Comparison of ENCODE assay signal across 17 cellular contexts in genomic region chr12:54257332-54257731, GRCh38. TPM values are rescaled to one million over a fixed set of nuclear protein-coding genes. Genes with fewer than 3 reads are reported as not detected.
A peak's percentile ranks its signal among the peaks of the same experiment; 100 is the strongest.
DNase-seq lines count a peak whose midpoint lies in the region; ATAC-seq, FAIRE-seq and TF ChIP-seq lines count a peak whose summit lies in the region.
"Had no signal": no experiment of that assay in that cellular context is flagged by ENCODE, and none has a peak within 500 bp of the region (broad histone marks: within the 10 kb centered on the region; RNA-seq: fewer than 3 reads in every experiment).

No MANE protein-coding gene starts in this region.

- peak overlapping the region; percentile 87 for H2BK5ac ChIP-seq in IMR-90 (ENCODE audit: low read depth, low read length, poor library complexity, severe bottlenecking)

- H3K36me3 Mint-ChIP-seq in activated T-helper 17 cell treated with anti-CD3 and anti-CD28 coated beads, Interleukin-2, amount 50 U/mL, for 72 hours (ENCODE audit: low read depth), result peaks cover 54% of the 10 kb centered on the region
- H3K36me3 Mint-ChIP-seq in stimulated activated naive B cell treated with anti-CD40 and anti-IgM and Interleukin-4, amounts not matched to agents 10 μg/mL and 1 μg/mL and 100 μg/mL, for 72 hours, result peaks cover 27 to 35% of the 10 kb centered on the region in 2 donors

- H3K4me3 ChIP-seq in IMR-90 (ENCODE audit: insufficient read depth, low read depth, low read length) (no peak overlapping the region), iPS-20b (ENCODE audit: low read length) (peak overlapping the region; percentile 28; the same call in 1 of the 2 replicates)
- H3K4me3 ChIP-seq: spleen, suprapubic skin had no signal

- CTCF ChIA-PET in IMR-90 (lab: Yijun Ruan, JAX), result no interaction called here

- H3K4me1 ChIP-seq in IMR-90 (ENCODE audit: control insufficient read depth, insufficient read depth, low read length) (peaks cover 14% of the 10 kb centered on the region), iPS-20b (ENCODE audit: insufficient read depth, low read length) (peaks cover 30% of the 10 kb centered on the region)

- H4K5ac ChIP-seq in IMR-90 (ENCODE audit: low read depth, low read length), result peak overlapping the region; percentile 91

- peaks cover 23 to 69% of the 10 kb centered on the region in 2 experiments for H3K79me1 ChIP-seq in IMR-90 (ENCODE audit: low read depth in 1 of 2, low read length in 2 of 2)

- dilution Hi-C loops in IMR-90 (cut with HindIII; ENCODE audit: low sequenced_read_pairs, unreplicated experiment), result no loop called here

- H3K27ac Mint-ChIP-seq in activated T-helper 17 cell treated with anti-CD3 and anti-CD28 coated beads, Interleukin-2, amount 50 U/mL, for 72 hours, result peak overlapping the region; percentile 26
- peak overlapping the region; percentile 53 for H3K27ac Mint-ChIP-seq in stimulated activated naive B cell treated with anti-CD40 and anti-IgM and Interleukin-4, amounts not matched to agents 10 μg/mL and 1 μg/mL and 100 μg/mL, for 72 hours
- H3K27ac Mint-ChIP-seq: activated naive CD8-positive, alpha-beta T cell treated with anti-CD3 and anti-CD28 coated beads, Interleukin-2, amount 10 ng/mL, durations not matched to agents 7 days and 5 days had no signal

- peak overlapping the region; percentile 48; the same call in 1 of the 2 replicates for H3K56ac ChIP-seq in IMR-90 (ENCODE audit: extremely low read depth, insufficient read depth, low read length)

- H4K91ac ChIP-seq in IMR-90 (ENCODE audit: insufficient read depth, low read depth, low read length), result peak overlapping the region; percentile 90

- no peak for ATAC-seq in IMR-90 (ENCODE audit: low read depth)
- ATAC-seq in activated T-helper 17 cell treated with anti-CD3 and anti-CD28 coated beads, Interleukin-2, amount 50 U/mL, for 72 hours (replicated peaks), result no peak
- no peak for ATAC-seq in stimulated activated naive B cell treated with anti-CD40 and anti-IgM and Interleukin-4, amounts not matched to agents 10 μg/mL and 1 μg/mL and 100 μg/mL, for 72 hours (replicated peaks)

- in situ Hi-C loops in IMR-90 (cut with MboI; ENCODE audit: low sequenced_read_pairs), result no loop called here

- H3K4me3 Mint-ChIP-seq in activated T-helper 17 cell treated with anti-CD3 and anti-CD28 coated beads, Interleukin-2, amount 50 U/mL, for 72 hours, result no peak overlapping the region
- H3K4me3 Mint-ChIP-seq in stimulated activated naive B cell treated with anti-CD40 and anti-IgM and Interleukin-4, amounts not matched to agents 10 μg/mL and 1 μg/mL and 100 μg/mL, for 72 hours, result no peak overlapping the region
- H3K4me3 Mint-ChIP-seq: activated naive CD8-positive, alpha-beta T cell treated with anti-CD3 and anti-CD28 coated beads, Interleukin-2, amount 10 ng/mL, durations not matched to agents 7 days and 5 days had no signal

- peak overlapping the region; percentile 80 for H2AK9ac ChIP-seq in IMR-90 (replicated peaks; ENCODE audit: low read depth, low read length, poor library complexity)

- TF ChIP-seq RAD21 in IMR-90 (IDR thresholded peaks at IDR 0.05; ENCODE audit: low read length), result no peak

- H3K4me1 Mint-ChIP-seq in activated T-helper 17 cell treated with anti-CD3 and anti-CD28 coated beads, Interleukin-2, amount 50 U/mL, for 72 hours, result no peaks in the 10 kb centered on the region
- H3K4me1 Mint-ChIP-seq in stimulated activated naive B cell treated with anti-CD40 and anti-IgM and Interleukin-4, amounts not matched to agents 10 μg/mL and 1 μg/mL and 100 μg/mL, for 72 hours, result peaks cover 19 to 43% of the 10 kb centered on the region in 2 donors

- H3K18ac ChIP-seq in IMR-90 (ENCODE audit: low read depth, low read length), result peak overlapping the region; percentile 59; the same call in 1 of the 2 replicates

- H3K27ac ChIP-seq in IMR-90 (ENCODE audit: insufficient read depth, low read length) (peak overlapping the region; percentile 63), iPS-20b (ENCODE audit: low read length) (peak overlapping the region; percentile 96)
- H3K27ac ChIP-seq: neutrophil, spleen, suprapubic skin had no signal

- H2BK120ac ChIP-seq in IMR-90 (ENCODE audit: low read depth, low read length), result peak overlapping the region; percentile 93

- H2AK5ac ChIP-seq in IMR-90 (ENCODE audit: low read depth, low read length), result peak overlapping the region; percentile 95

- DNase-seq in IMR-90 (no peak), NCI-H226 (no peak), SK-N-DZ (ENCODE audit: low spot score) (no peak), RCC 7860 (ENCODE audit: low spot score) (no peak), NCI-H1694 (lab: John Stamatoyannopoulos, UW) (no peak)
- no peak for DNase-seq in stimulated activated naive B cell treated with anti-CD40 and anti-IgM and Interleukin-4, amounts not matched to agents 10 μg/mL and 1 μg/mL and 100 μg/mL, for 72 hours
- DNase-seq: activated naive CD8-positive, alpha-beta T cell treated with anti-CD3 and anti-CD28 coated beads, Interleukin-2, amount 10 ng/mL, durations not matched to agents 7 days and 5 days; Calu3; foreskin melanocyte; NCI-H1436 treated with DMSO at 0.1 percent for 48 hours; NCI-H69; Right ventricle myocardium superior; spleen had no signal

- H3K27me3 Mint-ChIP-seq in activated T-helper 17 cell treated with anti-CD3 and anti-CD28 coated beads, Interleukin-2, amount 50 U/mL, for 72 hours, result no peaks in the 10 kb centered on the region
- no peaks in the 10 kb centered on the region for H3K27me3 Mint-ChIP-seq in stimulated activated naive B cell treated with anti-CD40 and anti-IgM and Interleukin-4, amounts not matched to agents 10 μg/mL and 1 μg/mL and 100 μg/mL, for 72 hours
- H3K27me3 Mint-ChIP-seq: activated naive CD8-positive, alpha-beta T cell treated with anti-CD3 and anti-CD28 coated beads, Interleukin-2, amount 10 ng/mL, durations not matched to agents 7 days and 5 days had no signal

- peak overlapping the region; percentile 94; the same call in 1 of the 2 replicates for H3K23ac ChIP-seq in IMR-90 (ENCODE audit: low read depth, low read length)

- peaks cover 6% of the 10 kb centered on the region for H3K9me1 ChIP-seq in IMR-90 (ENCODE audit: insufficient read depth, low read length)

- BruUV-seq in IMR-90 (replicated peaks; lab: Mats Ljungman, UMichigan), result no TSS peak

- peak overlapping the region; percentile 84 for H3K4ac ChIP-seq in IMR-90 (ENCODE audit: low read depth, low read length)

- H3K14ac ChIP-seq in IMR-90 (replicated peaks; ENCODE audit: low read depth, low read length), result peak overlapping the region; percentile 82

- FAIRE-seq in RCC 7860 (lab: Jason Lieb, UNC), result no peak

- H4K8ac ChIP-seq in IMR-90 (ENCODE audit: low read depth in 2 of 2, low read length in 2 of 2), result peak overlapping the region; percentile 83 to 86

- H3K9me3 Mint-ChIP-seq in activated T-helper 17 cell treated with anti-CD3 and anti-CD28 coated beads, Interleukin-2, amount 50 U/mL, for 72 hours, result no peaks in the 10 kb centered on the region
- H3K9me3 Mint-ChIP-seq in stimulated activated naive B cell treated with anti-CD40 and anti-IgM and Interleukin-4, amounts not matched to agents 10 μg/mL and 1 μg/mL and 100 μg/mL, for 72 hours, result no peaks in the 10 kb centered on the region
- H3K9me3 Mint-ChIP-seq: activated naive CD8-positive, alpha-beta T cell treated with anti-CD3 and anti-CD28 coated beads, Interleukin-2, amount 10 ng/mL, durations not matched to agents 7 days and 5 days had no signal

- H3K27me3 ChIP-seq in IMR-90 (ENCODE audit: control insufficient read depth, insufficient read depth, low read length), result no peaks in the 10 kb centered on the region
- H3K27me3 ChIP-seq in iPS-20b (ENCODE audit: insufficient read depth, low read length), result no peaks in the 10 kb centered on the region
- H3K27me3 ChIP-seq: neutrophil, spleen, suprapubic skin had no signal

- peak overlapping the region; percentile 96 for H2BK15ac ChIP-seq in IMR-90 (ENCODE audit: low read depth, low read length)

- no peak for TF ChIP-seq CTCF in IMR-90 (conservative IDR thresholded peaks at IDR 0.05; ENCODE audit: low read depth, low read length)

- no peak overlapping the region for H3K4me2 ChIP-seq in IMR-90 (ENCODE audit: low read depth, low read length)

- H4K20me1 ChIP-seq in IMR-90 (ENCODE audit: insufficient read depth, low read length), result no peaks in the 10 kb centered on the region

- 100% methylated on average over 2 of the region's 8 CpGs; no CpG with 5 or more reads in 1 of the 2 experiments for WGBS in IMR-90 (ENCODE audit: extremely low coverage in 2 of 2, insufficient read length in 1 of 2), 2 experiments

- H3K9ac ChIP-seq in IMR-90 (ENCODE audit: low read depth, low read length) (peak overlapping the region; percentile 15), iPS-20b (ENCODE audit: low read depth, low read length) (peak overlapping the region; percentile 86; the same call in 1 of the 2 replicates)

- H3K9me3 ChIP-seq in IMR-90 (ENCODE audit: control insufficient read depth, insufficient read depth, low read length) (no peaks in the 10 kb centered on the region), iPS-20b (ENCODE audit: insufficient read depth, low read depth, low read length) (no peaks in the 10 kb centered on the region)
- H3K9me3 ChIP-seq: neutrophil, spleen, suprapubic skin had no signal

- POLR2A ChIA-PET in IMR-90 (lab: Charles Lee; ENCODE audit: unreplicated experiment), result no interaction called here

- H2BK20ac ChIP-seq in IMR-90 (ENCODE audit: low read depth, low read length), result peak overlapping the region; percentile 88

- H2AFZ ChIP-seq in IMR-90 (replicated peaks; ENCODE audit: low read length, poor library complexity), result no peak overlapping the region

- TF ChIP-seq POLR2A in IMR-90 (IDR thresholded peaks at IDR 0.05; ENCODE audit: low read depth, low read length), result no peak

- intact Hi-C loops in IMR-90 (cut with micrococcal nuclease), result no loop called here

- peaks cover 10% of the 10 kb centered on the region for H3K36me3 ChIP-seq in IMR-90 (ENCODE audit: control insufficient read depth, insufficient read depth, low read length)
- H3K36me3 ChIP-seq in iPS-20b (ENCODE audit: insufficient read depth, low read depth, low read length), result peaks cover 50% of the 10 kb centered on the region

RNA-seq across cellular contexts. Expression of gene CBX5, which starts 22.6 kb away (rescaled TPM):
- 40.9 and 66.9 TPM in 2 replicates for total RNA-seq in IMR-90 (2012; rRNA removed)
- polyA plus RNA-seq in IMR-90 (2012; rRNA removed), result 15.3 and 18.0 TPM in 2 replicates
- 3.8 and 5.5 TPM in 2 replicates for polyA plus RNA-seq in IMR-90 (2012; cell fraction: cytosol; rRNA removed)
- polyA plus RNA-seq in IMR-90 (2012; cell fraction: nucleus; rRNA removed; ENCODE audit: low replicate concordance), result 2.4 and 10.2 TPM in 2 replicates
- total RNA-seq in activated T-helper 17 cell treated with anti-CD3 and anti-CD28 coated beads, Interleukin-2, amount 50 U/mL, for 72 hours, result 10 to 100 TPM; 82.0 to 89.7 TPM
- polyA plus RNA-seq in SK-N-DZ (2014; cell fraction: cytosol; rRNA removed), result 64.8 and 65.8 TPM in 2 replicates
- 27.8 and 50.7 TPM in 2 replicates for polyA plus RNA-seq in SK-N-DZ (2014; cell fraction: nucleus; rRNA removed)

RNA-seq across cellular contexts. Expression of gene HNRNPA1, which starts 23.2 kb away (rescaled TPM):
- total RNA-seq in IMR-90 (2012; rRNA removed), result 1,291 and 1,409 TPM in 2 replicates
- polyA plus RNA-seq in IMR-90 (2012; rRNA removed), result 631 and 747 TPM in 2 replicates
- polyA plus RNA-seq in IMR-90 (2012; cell fraction: cytosol; rRNA removed), result 536 and 830 TPM in 2 replicates
- 116 and 626 TPM in 2 replicates for polyA plus RNA-seq in IMR-90 (2012; cell fraction: nucleus; rRNA removed; ENCODE audit: low replicate concordance)
- total RNA-seq in activated T-helper 17 cell treated with anti-CD3 and anti-CD28 coated beads, Interleukin-2, amount 50 U/mL, for 72 hours, result 1,000 to 10,000 TPM; 1,204 to 1,551 TPM
- polyA plus RNA-seq in SK-N-DZ (2014; cell fraction: cytosol; rRNA removed), result 1,254 and 1,728 TPM in 2 replicates
- 616 and 1,253 TPM in 2 replicates for polyA plus RNA-seq in SK-N-DZ (2014; cell fraction: nucleus; rRNA removed)

RNA-seq across cellular contexts. Expression of gene NFE2, which starts 43.5 kb away (rescaled TPM):
- total RNA-seq in IMR-90 (2012; rRNA removed), result 0.18 and 0.28 TPM in 2 replicates
- 0.17 and 0.32 TPM in 2 replicates for polyA plus RNA-seq in IMR-90 (2012; rRNA removed)
- 0.39 and 0.62 TPM in 2 replicates for polyA plus RNA-seq in IMR-90 (2012; cell fraction: cytosol; rRNA removed)
- 0.17 and 0.46 TPM in 2 replicates for polyA plus RNA-seq in IMR-90 (2012; cell fraction: nucleus; rRNA removed; ENCODE audit: low replicate concordance)
- total RNA-seq in activated T-helper 17 cell treated with anti-CD3 and anti-CD28 coated beads, Interleukin-2, amount 50 U/mL, for 72 hours, result not detected
- polyA plus RNA-seq in SK-N-DZ (2014; cell fraction: cytosol; rRNA removed), result 0.15 and 0.51 TPM in 2 replicates
- polyA plus RNA-seq in SK-N-DZ (2014; cell fraction: nucleus; rRNA removed), result 0.47 TPM in 1 of 2 replicates, not detected in the other
- total RNA-seq: activated naive CD8-positive, alpha-beta T cell treated with anti-CD3 and anti-CD28 coated beads, Interleukin-2, amount 10 ng/mL, durations not matched to agents 7 days and 5 days had no signal
